ENCODE assay signal across 1 cellular context in the genomic region with DNA sequence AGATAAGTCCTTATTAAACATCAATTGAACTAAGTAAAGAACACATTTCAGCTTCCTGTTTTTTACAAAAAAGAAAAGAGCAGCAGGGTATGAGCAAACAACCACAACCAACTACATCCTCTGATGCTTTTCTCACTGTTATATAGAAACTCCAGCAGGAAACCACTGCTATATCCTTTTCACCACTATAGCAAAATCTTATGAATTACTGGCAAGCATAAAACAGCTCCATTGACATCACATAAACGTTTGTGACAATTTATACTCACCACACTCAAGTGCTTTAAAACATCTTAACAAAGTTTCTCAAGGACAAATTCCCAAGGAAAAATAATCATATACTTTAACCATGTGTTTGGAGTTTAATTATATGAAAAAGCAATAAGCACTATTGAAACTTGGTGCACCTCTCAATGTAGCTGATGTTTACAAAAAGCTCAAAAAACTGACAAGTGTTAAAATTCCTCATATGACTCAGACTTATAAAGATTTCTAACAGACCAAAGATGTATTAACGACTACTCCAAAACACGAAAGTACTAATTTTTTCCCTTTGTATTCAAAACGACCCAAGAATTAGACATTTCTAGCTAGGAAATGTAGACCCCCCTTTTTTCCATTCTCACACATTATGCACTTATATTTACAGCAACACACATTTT.
TF ChIP-seq lines count a peak whose summit lies in the region.

No MANE protein-coding gene starts in this region.

TF ChIP-seq in WTC11, 78 proteins besides CTCF, POLR2A, EP300 and RAD21 (continued from another document):
- TF ChIP-seq CREM (CRISPR knock-in tag; IDR thresholded peaks at IDR 0.05) (no peak), IRF2 (CRISPR knock-in tag; IDR thresholded peaks at IDR 0.05; ENCODE audit: borderline replicate concordance, low read depth) (no peak), EMX1 (CRISPR knock-in tag; IDR thresholded peaks at IDR 0.05) (no peak), ETV6 (CRISPR knock-in tag; IDR thresholded peaks at IDR 0.05) (no peak)
- TF ChIP-seq, protein P1, sequence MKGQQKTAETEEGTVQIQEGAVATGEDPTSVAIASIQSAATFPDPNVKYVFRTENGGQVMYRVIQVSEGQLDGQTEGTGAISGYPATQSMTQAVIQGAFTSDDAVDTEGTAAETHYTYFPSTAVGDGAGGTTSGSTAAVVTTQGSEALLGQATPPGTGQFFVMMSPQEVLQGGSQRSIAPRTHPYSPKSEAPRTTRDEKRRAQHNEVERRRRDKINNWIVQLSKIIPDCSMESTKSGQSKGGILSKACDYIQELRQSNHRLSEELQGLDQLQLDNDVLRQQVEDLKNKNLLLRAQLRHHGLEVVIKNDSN (CRISPR knock-in tag; IDR thresholded peaks at IDR 0.05), result no peak
- TF ChIP-seq, protein P2, sequence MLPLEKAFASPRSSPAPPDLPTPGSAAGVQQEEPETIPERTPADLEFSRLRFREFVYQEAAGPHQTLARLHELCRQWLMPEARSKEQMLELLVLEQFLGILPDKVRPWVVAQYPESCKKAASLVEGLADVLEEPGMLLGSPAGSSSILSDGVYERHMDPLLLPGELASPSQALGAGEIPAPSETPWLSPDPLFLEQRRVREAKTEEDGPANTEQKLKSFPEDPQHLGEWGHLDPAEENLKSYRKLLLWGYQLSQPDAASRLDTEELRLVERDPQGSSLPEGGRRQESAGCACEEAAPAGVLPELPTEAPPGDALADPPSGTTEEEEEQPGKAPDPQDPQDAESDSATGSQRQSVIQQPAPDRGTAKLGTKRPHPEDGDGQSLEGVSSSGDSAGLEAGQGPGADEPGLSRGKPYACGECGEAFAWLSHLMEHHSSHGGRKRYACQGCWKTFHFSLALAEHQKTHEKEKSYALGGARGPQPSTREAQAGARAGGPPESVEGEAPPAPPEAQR (CRISPR knock-in tag; IDR thresholded peaks at IDR 0.05), result no peak
- TF ChIP-seq, protein P3, sequence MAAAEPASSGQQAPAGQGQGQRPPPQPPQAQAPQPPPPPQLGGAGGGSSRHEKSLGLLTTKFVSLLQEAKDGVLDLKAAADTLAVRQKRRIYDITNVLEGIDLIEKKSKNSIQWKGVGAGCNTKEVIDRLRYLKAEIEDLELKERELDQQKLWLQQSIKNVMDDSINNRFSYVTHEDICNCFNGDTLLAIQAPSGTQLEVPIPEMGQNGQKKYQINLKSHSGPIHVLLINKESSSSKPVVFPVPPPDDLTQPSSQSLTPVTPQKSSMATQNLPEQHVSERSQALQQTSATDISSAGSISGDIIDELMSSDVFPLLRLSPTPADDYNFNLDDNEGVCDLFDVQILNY (CRISPR knock-in tag; IDR thresholded peaks at IDR 0.05), result no peak
